Comparison of ENCODE assay signal across 31 cellular contexts in genomic region chr10:68371604-68372003, GRCh38. TPM values are rescaled to one million over a fixed set of nuclear protein-coding genes. Genes with fewer than 3 reads are reported as not detected.
A peak's percentile ranks its signal among the peaks of the same experiment; 100 is the strongest.
DNase-seq lines count a peak whose midpoint lies in the region; TF ChIP-seq lines count a peak whose summit lies in the region.
"Had no signal": no experiment of that assay in that cellular context is flagged by ENCODE, and none has a peak within 500 bp of the region (broad histone marks: within the 10 kb centered on the region; RNA-seq: fewer than 3 reads in every experiment).

No MANE protein-coding gene starts in this region.

- POLR2A ChIA-PET in HEK293 (lab: Yijun Ruan, JAX), result interaction anchor here (0.7 kb wide), 1 partner anchor 454 kb away, joined by 4 read pairs; no protein-coding TSS in a partner anchor

- WGBS in endodermal cell (ENCODE audit: insufficient coverage in 1 of 2, insufficient read length in 1 of 2), 2 experiments, result 80% methylated on average over 1 of the region's 1 CpG; no CpG with 5 or more reads in 1 of the 2 experiments

- no peak for TF ChIP-seq CTCF in HEK293 (tag by site-specific recombination; IDR thresholded peaks at IDR 0.05)
- no peak for TF ChIP-seq CTCF in endodermal cell (conservative IDR thresholded peaks at IDR 0.05)

- no peaks in the 10 kb centered on the region for H3K4me1 Mint-ChIP-seq in endodermal cell
- H3K4me1 Mint-ChIP-seq: B cell; CD14-positive monocyte; CD8-positive, alpha-beta memory T cell had no signal

- H3K4me1 ChIP-seq in HEK293 (ENCODE audit: control insufficient read depth, insufficient read depth, low read length) (no peaks in the 10 kb centered on the region), endodermal cell (ENCODE audit: control insufficient read depth, insufficient read depth, low read length) (no peaks in the 10 kb centered on the region)
- H3K4me1 ChIP-seq: A549; BE2C; BLaER1; BLaER1 treated with 17β-estradiol and CSF1 and Interleukin-3, amounts not matched to agents 10 nM and 100 nM; Caco-2 had no signal

- no peak overlapping the region for H3K4me3 Mint-ChIP-seq in endodermal cell
- H3K4me3 Mint-ChIP-seq: B cell; CD14-positive monocyte; CD4-positive, alpha-beta memory T cell; CD4-positive, alpha-beta T cell; CD4-positive, CD25-positive, alpha-beta regulatory T cell; CD8-positive, alpha-beta memory T cell; CD8-positive, alpha-beta T cell had no signal

- H3K4me3 ChIP-seq in HEK293 (ENCODE audit: low read depth, low read length) (no peak overlapping the region), endodermal cell (ENCODE audit: low read length) (peak overlapping the region; percentile 53)
- H3K4me3 ChIP-seq: A549, BLaER1 had no signal

- H3K9me3 ChIP-seq in HEK293 (ENCODE audit: control insufficient read depth, insufficient read depth, low read depth, low read length), result no peaks in the 10 kb centered on the region
- H3K9me3 ChIP-seq in endodermal cell (ENCODE audit: control insufficient read depth, low read length), result peaks cover 40% of the 10 kb centered on the region
- H3K9me3 ChIP-seq: BE2C had no signal

- peaks cover 53 to 54% of the 10 kb centered on the region in 2 experiments for H3K36me3 ChIP-seq in HEK293 (ENCODE audit: control insufficient read depth in 2 of 2, insufficient read depth in 1 of 2, low read length in 2 of 2)
- H3K36me3 ChIP-seq in endodermal cell (ENCODE audit: control insufficient read depth, insufficient read depth, low read length), result peaks cover 58% of the 10 kb centered on the region

- peaks cover 58% of the 10 kb centered on the region for H3K36me3 Mint-ChIP-seq in endodermal cell (ENCODE audit: low read depth)

- no peak overlapping the region for H3K9ac ChIP-seq in endodermal cell (ENCODE audit: extremely low read depth, low read length, poor library complexity, severe bottlenecking)
- H3K9ac ChIP-seq: BLaER1; BLaER1 treated with 17β-estradiol and CSF1 and Interleukin-3, amounts not matched to agents 10 nM and 100 nM had no signal

- H3K27ac ChIP-seq in HEK293 (ENCODE audit: extremely low read depth, low read depth, low read length), result no peak overlapping the region
- H3K27ac ChIP-seq in endodermal cell (ENCODE audit: low read depth, low read length), result no peak overlapping the region
- H3K27ac ChIP-seq: 22Rv1; A549; BLaER1; BLaER1 treated with 17β-estradiol and CSF1 and Interleukin-3, amounts not matched to agents 10 nM and 100 nM; C4-2B had no signal

- peaks cover 37% of the 10 kb centered on the region for H3K9me3 Mint-ChIP-seq in endodermal cell

- no peaks in the 10 kb centered on the region for H3K27me3 ChIP-seq in endodermal cell (ENCODE audit: control insufficient read depth, insufficient read depth, low read length, poor library complexity, severe bottlenecking)
- H3K27me3 ChIP-seq: BE2C; BLaER1; BLaER1 treated with 17β-estradiol and CSF1 and Interleukin-3, amounts not matched to agents 10 nM and 100 nM had no signal

- no peak overlapping the region for H3K27ac Mint-ChIP-seq in endodermal cell
- H3K27ac Mint-ChIP-seq: B cell; CD14-positive monocyte; CD4-positive, alpha-beta memory T cell; CD4-positive, alpha-beta T cell; CD4-positive, CD25-positive, alpha-beta regulatory T cell; CD8-positive, alpha-beta memory T cell; CD8-positive, alpha-beta T cell had no signal

- DNase-seq in endodermal cell (no peak), NCI-H1694 treated with DMSO at 0.1 percent for 48 hours (lab: John Stamatoyannopoulos, UW) (no peak), NCI-H1105 (lab: John Stamatoyannopoulos, UW) (no peak)
- DNase-seq: 8988T; ACHN; AML-193; BE2C; C1 segment of cervical spinal cord; Caco-2; Calu3; CD4-positive, alpha-beta memory T cell; CD4-positive, alpha-beta T cell; CD4-positive, CD25-positive, alpha-beta regulatory T cell; CD8-positive, alpha-beta memory T cell; CD8-positive, alpha-beta T cell; COR-L47; DMS 273 treated with DMSO at 0.1 percent for 48 hours; DMS153; DMS53; DMS79; DMS79 treated with DMSO at 0.1 percent for 48 hours; DND-41; EL had no signal

- CTCF ChIA-PET in HEK293 (lab: Yijun Ruan, JAX), result interaction anchor here (0.5 kb wide), 1 partner anchor 12 kb away, joined by 4 read pairs; no protein-coding TSS in a partner anchor

- H3K27me3 Mint-ChIP-seq in endodermal cell (ENCODE audit: insufficient read depth), result no peaks in the 10 kb centered on the region
- H3K27me3 Mint-ChIP-seq: B cell; CD4-positive, alpha-beta memory T cell; CD4-positive, alpha-beta T cell; CD4-positive, CD25-positive, alpha-beta regulatory T cell; CD8-positive, alpha-beta memory T cell had no signal

TF ChIP-seq in HEK293, 187 proteins besides CTCF, POLR2A, EP300 and RAD21:
- TF ChIP-seq ZNF571 (tag by site-specific recombination; IDR thresholded peaks at IDR 0.05) (no peak), ZNF510 (tag by site-specific recombination; IDR thresholded peaks at IDR 0.05; ENCODE audit: insufficient replicate concordance) (peak; percentile 11), HOXA7 (CRISPR knock-in tag; IDR thresholded peaks at IDR 0.05; ENCODE audit: borderline replicate concordance) (no peak), TCF7L2 (IDR thresholded peaks at IDR 0.05; ENCODE audit: borderline replicate concordance, low read depth, low read length) (no peak), SETDB1 (IDR thresholded peaks at IDR 0.05; ENCODE audit: insufficient read length, low read length) (peak; percentile 64), ZNF558 (tag by site-specific recombination; IDR thresholded peaks at IDR 0.05) (peak; percentile 92)

RNA-seq across cellular contexts. Expression of gene RUFY2, which starts 35.5 kb away (rescaled TPM):
- total RNA-seq in endodermal cell, result 10 to 100 TPM; 21.1 to 26.9 TPM
- 19.6 TPM for polyA plus RNA-seq in endodermal cell (2013, experiment 1 of 2)
- polyA plus RNA-seq in endodermal cell (2013, experiment 2 of 2), result 17.1 TPM

RNA-seq across cellular contexts. Expression of gene PBLD, which starts 38.9 kb away (rescaled TPM):
- total RNA-seq in endodermal cell, result 1 to 10 TPM; 5.0 to 5.3 TPM
- polyA plus RNA-seq in endodermal cell (2013, experiment 1 of 2), result 3.3 TPM
- 3.4 TPM for polyA plus RNA-seq in endodermal cell (2013, experiment 2 of 2)

RNA-seq across cellular contexts. Expression of gene HNRNPH3, which starts 39.7 kb away (rescaled TPM):
- total RNA-seq in endodermal cell, result 100 to 1,000 TPM; 217 to 228 TPM
- 345 TPM for polyA plus RNA-seq in endodermal cell (2013, experiment 1 of 2)
- 293 TPM for polyA plus RNA-seq in endodermal cell (2013, experiment 2 of 2)
